Comparison of ENCODE assay signal across 10 cellular contexts in the genomic region with DNA sequence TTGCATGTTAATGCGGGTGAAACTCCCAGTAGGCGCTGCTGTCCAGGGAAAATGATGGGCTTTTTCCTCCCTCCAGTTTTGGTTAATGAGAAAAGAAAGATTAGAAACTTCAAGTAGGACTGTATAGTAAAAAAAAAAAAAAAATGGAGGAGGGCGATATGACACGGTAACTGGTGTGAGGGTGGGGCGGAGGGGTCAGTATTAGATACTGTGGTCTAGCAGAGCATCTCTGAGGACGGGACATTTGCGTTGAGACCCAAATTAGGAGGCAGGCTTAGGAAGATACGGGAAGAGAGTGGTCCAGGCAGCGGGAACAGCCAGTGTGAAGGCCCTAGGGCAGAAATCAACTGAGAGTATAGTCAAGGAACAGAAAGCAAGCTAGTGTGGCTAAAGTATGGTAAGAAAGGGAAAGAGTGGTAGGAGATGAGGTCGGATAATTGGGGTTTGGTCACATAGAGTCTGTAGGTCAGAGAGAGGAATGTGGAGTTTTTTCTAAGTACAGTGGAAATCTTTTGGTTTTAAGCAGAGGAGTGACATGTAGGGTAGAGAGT. TPM values are rescaled to one million over a fixed set of nuclear protein-coding genes. Genes with fewer than 3 reads are reported as not detected.
DNase-seq lines count a peak whose midpoint lies in the region; ATAC-seq and TF ChIP-seq lines count a peak whose summit lies in the region.
"Had no signal": no experiment of that assay in that cellular context is flagged by ENCODE, and none has a peak within 500 bp of the region (broad histone marks: within the 10 kb centered on the region; RNA-seq: fewer than 3 reads in every experiment).

No MANE protein-coding gene starts in this region.

- no peak for TF ChIP-seq POLR2A in prostate gland (IDR thresholded peaks at IDR 0.05)

- H3K4me1 ChIP-seq in OCI-LY7 (ENCODE audit: insufficient read depth, low read length, poor library complexity, severe bottlenecking): peaks cover 19% of the 10 kb centered on the region
- H3K4me1 ChIP-seq in esophagus (ENCODE audit: control insufficient read depth in 2 of 2, insufficient read depth in 2 of 2, low read length in 1 of 2): peaks cover 0 to 4% of the 10 kb centered on the region in 2 donors
- H3K4me1 ChIP-seq in prostate gland (replicated peaks): no peaks in the 10 kb centered on the region

- H4K20me1 ChIP-seq in OCI-LY7 (ENCODE audit: insufficient read depth, low read length): no peaks in the 10 kb centered on the region

- no peaks in the 10 kb centered on the region for H3K9me2 ChIP-seq in OCI-LY7 (ENCODE audit: insufficient read depth, low read length)

- intact Hi-C loops in OCI-LY7 (cut with micrococcal nuclease; ENCODE audit: unreplicated experiment): loop anchor here (2.0 kb wide), 1 partner anchor 17 kb away; no protein-coding TSS in a partner anchor
- intact Hi-C loops in prostate gland (cut with DNase I): no loop called here

- H3K27me3 ChIP-seq in esophagus (ENCODE audit: control insufficient read depth in 1 of 2, insufficient read depth in 2 of 2, low read length in 2 of 2) (no peaks in the 10 kb centered on the region), prostate gland (replicated peaks; ENCODE audit: insufficient read depth) (no peaks in the 10 kb centered on the region)

- TSS peak; percentile 22 for BruUV-seq in OCI-LY7 (replicated peaks; lab: Mats Ljungman, UMichigan)

- POLR2A ChIA-PET in OCI-LY7 (lab: Charles Lee): interaction anchor here (0.7 kb wide), 1 partner anchor 8 kb away, joined by 3 read pairs; no protein-coding TSS in a partner anchor

- H3K79me2 ChIP-seq in OCI-LY7 (ENCODE audit: insufficient read depth, low read depth, low read length): peaks cover 17% of the 10 kb centered on the region; the same call in 1 of the 2 replicates

- peak overlapping the region; percentile 76 for H3K4me2 ChIP-seq in OCI-LY7 (ENCODE audit: low read length)

- DNase-seq in GM12865 (ENCODE audit: low read depth) (no peak), OCI-LY7 (ENCODE audit: low spot score) (peak; percentile 30), prostate gland (ENCODE audit: low spot score) (no peak), mucosa of gallbladder (ENCODE audit: low spot score) (no peak), NCI-H1930 (lab: John Stamatoyannopoulos, UW) (no peak), HuH-7.5 (ENCODE audit: low spot score) (no peak)

- CTCF ChIA-PET in OCI-LY7 (lab: Charles Lee; ENCODE audit: unreplicated experiment): no interaction called here

- peak overlapping the region; percentile 99 for H3K4me3 ChIP-seq in GM12865 (ENCODE audit: low read depth, low read length)
- peak overlapping the region; percentile 97 for H3K4me3 ChIP-seq in OCI-LY7 (ENCODE audit: low read depth, low read length, poor library complexity, severe bottlenecking)
- H3K4me3 ChIP-seq in esophagus (ENCODE audit: low read depth in 1 of 2, low read length in 2 of 2): peak overlapping the region; percentile 67 to 98
- H3K4me3 ChIP-seq in prostate gland: peak overlapping the region; percentile 82 to 90

- ATAC-seq in GM18868 (IDR thresholded peaks at IDR 0.05; ENCODE audit: unreplicated experiment): no peak

- H3K36me3 ChIP-seq in OCI-LY7 (ENCODE audit: insufficient read depth, low read length) (peaks cover 42% of the 10 kb centered on the region), esophagus (ENCODE audit: control insufficient read depth in 2 of 2, insufficient read depth in 2 of 2, low read length in 1 of 2) (peaks cover 2 to 11% of the 10 kb centered on the region in 2 donors), prostate gland (no peaks in the 10 kb centered on the region)

- H3K9me3 ChIP-seq in OCI-LY7 (ENCODE audit: low read length) (no peaks in the 10 kb centered on the region), esophagus (ENCODE audit: control insufficient read depth in 2 of 2, insufficient read depth in 1 of 2, low read depth in 1 of 2, low read length in 1 of 2) (no peaks in the 10 kb centered on the region), prostate gland (no peaks in the 10 kb centered on the region)

- H3K27ac ChIP-seq in OCI-LY7 (ENCODE audit: low read depth, low read length, poor library complexity, severe bottlenecking) (peak overlapping the region; percentile 82), esophagus (ENCODE audit: low read depth in 2 of 2, low read length in 1 of 2) (peak overlapping the region; percentile 90 to 91), prostate gland (peak overlapping the region; percentile 87 to 96)

- 21 to 22% methylated on average over 10 of the region's 10 CpGs for WGBS in esophagus, 2 donors
- 17% methylated on average over 10 of the region's 10 CpGs for WGBS in prostate gland

- TF ChIP-seq CTCF in GM12865 (IDR thresholded peaks at IDR 0.05; ENCODE audit: insufficient read depth, low read depth, low read length, missing control alignments) (no peak), OCI-LY7 (conservative IDR thresholded peaks at IDR 0.05; ENCODE audit: low read length) (no peak), prostate gland (IDR thresholded peaks at IDR 0.05) (no peak)

- H2AFZ ChIP-seq in OCI-LY7 (ENCODE audit: low read length): peak overlapping the region; percentile 59; the same call in 1 of the 2 replicates

RNA-seq across cellular contexts. Expression of a gene that starts 0.7 kb away (rescaled TPM):
- 54.2 and 68.3 TPM in 2 replicates for total RNA-seq in OCI-LY7 (2014; rRNA removed; shearing (Covaris generic))
- 63.2 and 63.7 TPM in 2 replicates for total RNA-seq in OCI-LY7 (2022)
- 10 to 100 TPM; 75.2 to 90.8 TPM for polyA plus RNA-seq in esophagus
- 10 to 100 TPM; 33.7 to 39.1 TPM for total RNA-seq in prostate gland
- total RNA-seq in mucosa of gallbladder: 43.7 TPM

RNA-seq across cellular contexts. Expression of a gene that starts 18.2 kb away (rescaled TPM):
- total RNA-seq in OCI-LY7 (2014; rRNA removed; shearing (Covaris generic)): 23.7 and 28.3 TPM in 2 replicates
- 22.3 and 26.1 TPM in 2 replicates for total RNA-seq in OCI-LY7 (2022)
- polyA plus RNA-seq in esophagus: 10 to 100 TPM; 16.9 to 26.2 TPM
- 1 to 10 TPM; 2.3 to 4.7 TPM for total RNA-seq in prostate gland
- total RNA-seq in mucosa of gallbladder: 1.2 TPM

RNA-seq across cellular contexts. Expression of a gene that starts 22.2 kb away (rescaled TPM):
- 309 and 344 TPM in 2 replicates for total RNA-seq in OCI-LY7 (2014; rRNA removed; shearing (Covaris generic))
- total RNA-seq in OCI-LY7 (2022) (183 and 216 TPM in 2 replicates), prostate gland (100 to 1,000 TPM; 270 to 284 TPM), mucosa of gallbladder (69.4 TPM)
- polyA plus RNA-seq in esophagus: 100 to 1,000 TPM; 126 to 238 TPM

RNA-seq across cellular contexts. Expression of a gene that starts 55.6 kb away (rescaled TPM):
- not detected in 2 replicates for total RNA-seq in OCI-LY7 (2014; rRNA removed; shearing (Covaris generic))
- total RNA-seq in OCI-LY7 (2022): not detected in 2 replicates
- polyA plus RNA-seq in esophagus: not detected
- 1 to 10 TPM in 1 of 2 donors, not detected in 1; 2.8 TPM for total RNA-seq in prostate gland
- not detected for total RNA-seq in mucosa of gallbladder
- total RNA-seq: HT-29, renal cortical epithelial cell had no signal

Comparison
In these comparisons a context has a peak if more than half of its experiments do, and no peak if none do; other contexts are left out.
1. RNA of a gene that starts 18.2 kb away (total RNA-seq): 22.3 to 28.3 TPM in OCI-LY7; 2.3 to 4.7 TPM in prostate gland and 1.2 TPM in mucosa of gallbladder (single experiment); every median in the first group is over 4 times any median in the second.
2. Peak in every context shown above with its lines, with median percentiles within 50 percentile points of each other: H3K4me3 ChIP-seq and H3K27ac ChIP-seq.